12 cellular contexts compared by ENCODE assay signal in genomic region chrX:153780678-153781427, GRCh38. TPM values are rescaled to one million over a fixed set of nuclear protein-coding genes. Genes with fewer than 3 reads are reported as not detected.
DNase-seq lines count a peak whose midpoint lies in the region; ATAC-seq and TF ChIP-seq lines count a peak whose summit lies in the region.
"Had no signal": no experiment of that assay in that cellular context is flagged by ENCODE, and none has a peak within 500 bp of the region (broad histone marks: within the 10 kb centered on the region; RNA-seq: fewer than 3 reads in every experiment).

SRPK3 (plus strand) TSS chrX:153781041; CDS start chrX:153781087, 46 bp downstream.

- intact Hi-C loops in HCT116 (cut with micrococcal nuclease) (no loop called here), A673 (cut with micrococcal nuclease; ENCODE audit: unreplicated experiment) (no loop called here)
- intact Hi-C loops in dendritic cell treated with granulocyte-macrophage colony-stimulating factor and Interleukin-4, amounts not matched to agents 40 ng/mL and 50 ng/mL, for 4 days (cut with micrococcal nuclease), result no loop called here
- intact Hi-C loops in naive thymus-derived CD4-positive, alpha-beta T cell (cut with micrococcal nuclease), result no loop called here
- intact Hi-C loops in activated CD4-positive, alpha-beta T cell treated with anti-CD3 and anti-CD28 coated beads for 36 hours (cut with DNase I, micrococcal nuclease), result no loop called here

- H3K4me1 Mint-ChIP-seq in dendritic cell treated with granulocyte-macrophage colony-stimulating factor and Interleukin-4, amounts not matched to agents 40 ng/mL and 50 ng/mL, for 4 days (ENCODE audit: low read depth), result peaks cover 7% of the 10 kb centered on the region
- peaks cover 0 to 7% (median 4%) of the 10 kb centered on the region in 7 donors for H3K4me1 Mint-ChIP-seq in naive thymus-derived CD4-positive, alpha-beta T cell
- peaks cover 6% of the 10 kb centered on the region for H3K4me1 Mint-ChIP-seq in activated CD4-positive, alpha-beta T cell treated with anti-CD3 and anti-CD28 coated beads for 36 hours

- H3K4me2 ChIP-seq in HCT116 (ENCODE audit: low read length), result no peak within 1 kb of the TSS

- H4K20me1 ChIP-seq in HCT116 (ENCODE audit: insufficient read depth), result no peaks in the 10 kb centered on the region

- DNase-seq in AG08395 (ENCODE audit: low spot score) (peak; percentile 43), HCT116 (ENCODE audit: low read depth, low spot score) (no peak), A673 (ENCODE audit: low spot score) (no peak), medulla oblongata (ENCODE audit: extremely low spot score) (no peak)
- no peak for DNase-seq in naive thymus-derived CD4-positive, alpha-beta T cell
- DNase-seq in activated CD4-positive, alpha-beta T cell treated with anti-CD3 and anti-CD28 coated beads for 36 hours, result no peak
- DNase-seq: Caco-2, H7 had no signal

- H2AFZ ChIP-seq in HCT116 (ENCODE audit: low read depth, low read length, poor library complexity, severe bottlenecking), result no peak within 1 kb of the TSS

- no peaks in the 10 kb centered on the region for H3K9me3 ChIP-seq in HCT116 (ENCODE audit: control insufficient read depth in 1 of 2, insufficient read depth in 1 of 2, low read depth in 1 of 2, low read length in 2 of 2)
- no peaks in the 10 kb centered on the region for H3K9me3 ChIP-seq in naive thymus-derived CD4-positive, alpha-beta T cell (ENCODE audit: control insufficient read depth in 2 of 3, low read length in 3 of 3)
- H3K9me3 ChIP-seq in A673 (ENCODE audit: low read depth, low read length, poor library complexity, severe bottlenecking), result no peaks in the 10 kb centered on the region
- H3K9me3 ChIP-seq: Caco-2 had no signal

- H3K27ac Mint-ChIP-seq in dendritic cell treated with granulocyte-macrophage colony-stimulating factor and Interleukin-4, amounts not matched to agents 40 ng/mL and 50 ng/mL, for 4 days, result peak within 1 kb of the TSS; percentile 42
- peak within 1 kb of the TSS in 2 of 9 donors; percentile 25 to 59 for H3K27ac Mint-ChIP-seq in naive thymus-derived CD4-positive, alpha-beta T cell
- no peak within 1 kb of the TSS for H3K27ac Mint-ChIP-seq in activated CD4-positive, alpha-beta T cell treated with anti-CD3 and anti-CD28 coated beads for 36 hours
- H3K27ac Mint-ChIP-seq: progenitor cell of endocrine pancreas had no signal

- peaks cover 37% of the 10 kb centered on the region for H3K27me3 Mint-ChIP-seq in dendritic cell treated with granulocyte-macrophage colony-stimulating factor and Interleukin-4, amounts not matched to agents 40 ng/mL and 50 ng/mL, for 4 days
- H3K27me3 Mint-ChIP-seq in naive thymus-derived CD4-positive, alpha-beta T cell, result peaks cover 0 to 10% (median 7%) of the 10 kb centered on the region in 5 donors
- peaks cover 3% of the 10 kb centered on the region for H3K27me3 Mint-ChIP-seq in activated CD4-positive, alpha-beta T cell treated with anti-CD3 and anti-CD28 coated beads for 36 hours
- H3K27me3 Mint-ChIP-seq: progenitor cell of endocrine pancreas had no signal

- H3K36me3 ChIP-seq in HCT116 (ENCODE audit: control insufficient read depth in 1 of 2, insufficient read depth in 2 of 2, low read length in 2 of 2) (no peaks in the 10 kb centered on the region), A673 (ENCODE audit: insufficient read depth, low read length, poor library complexity, severe bottlenecking) (no peaks in the 10 kb centered on the region)
- H3K36me3 ChIP-seq in naive thymus-derived CD4-positive, alpha-beta T cell (ENCODE audit: control insufficient read depth in 2 of 3, insufficient read depth in 3 of 3, low read length in 3 of 3), result peaks cover 0 to 7% (median 0%) of the 10 kb centered on the region in 3 experiments

- H3K36me3 Mint-ChIP-seq in dendritic cell treated with granulocyte-macrophage colony-stimulating factor and Interleukin-4, amounts not matched to agents 40 ng/mL and 50 ng/mL, for 4 days (ENCODE audit: low read depth), result peaks cover 35% of the 10 kb centered on the region
- H3K36me3 Mint-ChIP-seq in naive thymus-derived CD4-positive, alpha-beta T cell, result no peaks in the 10 kb centered on the region
- H3K36me3 Mint-ChIP-seq in activated CD4-positive, alpha-beta T cell treated with anti-CD3 and anti-CD28 coated beads for 36 hours (ENCODE audit: low read depth), result no peaks in the 10 kb centered on the region

- no peak within 1 kb of the TSS for H3K9ac ChIP-seq in HCT116 (ENCODE audit: low read length)

- TF ChIP-seq RAD21 in HCT116 (IDR thresholded peaks at IDR 0.05; ENCODE audit: low read depth), result no peak

- no peak for TF ChIP-seq CTCF in HCT116 (IDR thresholded peaks at IDR 0.05 in 2 of 3, conservative IDR thresholded peaks at IDR 0.05 in 1 of 3; ENCODE audit: borderline replicate concordance in 1 of 3, insufficient read depth in 1 of 3, low read depth in 2 of 3, low read length in 2 of 3)
- no peak for TF ChIP-seq CTCF in A673 (conservative IDR thresholded peaks at IDR 0.05; ENCODE audit: low read depth, low read length)

- TF ChIP-seq POLR2A in HCT116 (IDR thresholded peaks at IDR 0.05; ENCODE audit: borderline replicate concordance, extremely low read depth, insufficient read depth, insufficient read length), result no peak

- H3K27me3 ChIP-seq in HCT116 (ENCODE audit: insufficient read depth, low read length) (no peaks in the 10 kb centered on the region), A673 (replicated peaks; ENCODE audit: insufficient read depth, low read depth, low read length, poor library complexity) (no peaks in the 10 kb centered on the region)
- H3K27me3 ChIP-seq in naive thymus-derived CD4-positive, alpha-beta T cell (ENCODE audit: control insufficient read depth in 2 of 2, insufficient read depth in 2 of 2, low read length in 2 of 2), result no peaks in the 10 kb centered on the region

- ATAC-seq in HCT116, result no peak
- no peak for ATAC-seq in naive thymus-derived CD4-positive, alpha-beta T cell
- no peak for ATAC-seq in GM18867 (IDR thresholded peaks at IDR 0.05; ENCODE audit: unreplicated experiment)
- ATAC-seq in activated CD4-positive, alpha-beta T cell treated with anti-CD3 and anti-CD28 coated beads for 36 hours, result no peak

- POLR2A ChIA-PET in HCT116 (lab: Charles Lee), result no interaction called here
- POLR2A ChIA-PET in naive thymus-derived CD4-positive, alpha-beta T cell (lab: Charles Lee), result interaction anchor here (1.3 kb wide), 1 partner anchor 39 kb away, joined by 3 read pairs; no protein-coding TSS in a partner anchor
- POLR2A ChIA-PET in activated CD4-positive, alpha-beta T cell treated with anti-CD3 and anti-CD28 coated beads for 36 hours (lab: Charles Lee), result no interaction called here
- POLR2A ChIA-PET in A673 (lab: Charles Lee; ENCODE audit: low non-redundant PET), result no interaction called here

- BruUV-seq in HCT116 (replicated peaks; lab: Mats Ljungman, UMichigan) (no TSS peak), A673 (replicated peaks; lab: Mats Ljungman, UMichigan) (no TSS peak)

- RAD21 ChIA-PET in HCT116 (lab: Charles Lee; ENCODE audit: low non-redundant PET in 1 of 2, low total read pairs in 2 of 2, uncharacterized antibody in 2 of 2, unreplicated experiment in 2 of 2), result no interaction called here

- H3K4me1 ChIP-seq in HCT116 (ENCODE audit: control insufficient read depth in 1 of 2, insufficient read depth in 2 of 2, low read length in 2 of 2) (peaks cover 0 to 6% of the 10 kb centered on the region in 2 experiments; a peak in 1 of 4 replicates), A673 (ENCODE audit: insufficient read depth, low read length, poor library complexity, severe bottlenecking) (no peaks in the 10 kb centered on the region)
- no peaks in the 10 kb centered on the region for H3K4me1 ChIP-seq in naive thymus-derived CD4-positive, alpha-beta T cell (ENCODE audit: control insufficient read depth in 2 of 2, insufficient read depth in 2 of 2, low read length in 2 of 2)
- H3K4me1 ChIP-seq: Caco-2 had no signal

- H3K9me2 ChIP-seq in HCT116 (ENCODE audit: insufficient read depth), result no peaks in the 10 kb centered on the region

- H3K4me3 Mint-ChIP-seq in dendritic cell treated with granulocyte-macrophage colony-stimulating factor and Interleukin-4, amounts not matched to agents 40 ng/mL and 50 ng/mL, for 4 days, result no peak within 1 kb of the TSS
- peak within 1 kb of the TSS in 6 of 10 donors; percentile 21 to 76 (median 44) for H3K4me3 Mint-ChIP-seq in naive thymus-derived CD4-positive, alpha-beta T cell
- no peak within 1 kb of the TSS for H3K4me3 Mint-ChIP-seq in activated CD4-positive, alpha-beta T cell treated with anti-CD3 and anti-CD28 coated beads for 36 hours

- no peak within 1 kb of the TSS for H3K4me3 ChIP-seq in HCT116 (replicated peaks in 1 of 2; ENCODE audit: low read depth in 1 of 2, low read length in 2 of 2)
- H3K4me3 ChIP-seq in naive thymus-derived CD4-positive, alpha-beta T cell (ENCODE audit: low read length), result no peak within 1 kb of the TSS
- H3K4me3 ChIP-seq in A673 (ENCODE audit: low read depth, low read length, poor library complexity, severe bottlenecking), result no peak within 1 kb of the TSS

- CTCF ChIA-PET in HCT116 (lab: Charles Lee), result no interaction called here
- CTCF ChIA-PET in naive thymus-derived CD4-positive, alpha-beta T cell (lab: Charles Lee), result no interaction called here
- CTCF ChIA-PET in activated CD4-positive, alpha-beta T cell treated with anti-CD3 and anti-CD28 coated beads for 36 hours (lab: Charles Lee), result interaction anchor here (0.7 to 1.2 kb wide), 3 partner anchors 67 to 144 kb away, joined by 3 read pairs; no protein-coding TSS in a partner anchor
- CTCF ChIA-PET in A673 (lab: Charles Lee), result no interaction called here

- H3K79me2 ChIP-seq in HCT116 (ENCODE audit: insufficient read depth, low read length), result no peaks in the 10 kb centered on the region

- H3K9me3 Mint-ChIP-seq in dendritic cell treated with granulocyte-macrophage colony-stimulating factor and Interleukin-4, amounts not matched to agents 40 ng/mL and 50 ng/mL, for 4 days, result no peaks in the 10 kb centered on the region
- H3K9me3 Mint-ChIP-seq in naive thymus-derived CD4-positive, alpha-beta T cell, result no peaks in the 10 kb centered on the region
- no peaks in the 10 kb centered on the region for H3K9me3 Mint-ChIP-seq in activated CD4-positive, alpha-beta T cell treated with anti-CD3 and anti-CD28 coated beads for 36 hours (ENCODE audit: low read depth)

- H3K27ac ChIP-seq in HCT116 (ENCODE audit: low read depth, low read length), result no peak within 1 kb of the TSS
- H3K27ac ChIP-seq in naive thymus-derived CD4-positive, alpha-beta T cell (ENCODE audit: low read depth, low read length), result no peak within 1 kb of the TSS
- H3K27ac ChIP-seq in A673 (ENCODE audit: low read depth, low read length, poor library complexity, severe bottlenecking), result no peak within 1 kb of the TSS
- H3K27ac ChIP-seq: HL-60 had no signal

TF ChIP-seq in HCT116, 20 proteins besides CTCF, POLR2A, EP300 and RAD21 (continues in another document):
- TF ChIP-seq TCF7L2 (IDR thresholded peaks at IDR 0.05; ENCODE audit: borderline replicate concordance, extremely low read depth, insufficient read depth, insufficient read length) (no peak), ZFX (IDR thresholded peaks at IDR 0.05) (0 out of 2 replicates have a peak, but pooled peaks have one; percentile 13), EZH2 (IDR thresholded peaks at IDR 0.05) (no peak)

RNA-seq across cellular contexts. Expression of gene SRPK3, which starts in this region (rescaled TPM):
- total RNA-seq in HCT116 (2021; ENCODE audit: unreplicated experiment) (not detected), A673 (2021) (not detected in 2 replicates)
- 0.21 and 0.39 TPM in 2 replicates for polyA plus RNA-seq in HCT116 (2012)
- total RNA-seq in naive thymus-derived CD4-positive, alpha-beta T cell, result not detected
- not detected for polyA plus RNA-seq in naive thymus-derived CD4-positive, alpha-beta T cell
- total RNA-seq in activated CD4-positive, alpha-beta T cell treated with anti-CD3 and anti-CD28 coated beads for 36 hours, result not detected
- total RNA-seq: Caco-2, H7, progenitor cell of endocrine pancreas had no signal

Comparison
In these comparisons a context has a peak if more than half of its experiments do, and no peak if none do; other contexts are left out.
1. H3K4me3 Mint-ChIP-seq: peak in naive thymus-derived CD4-positive, alpha-beta T cell (6 of 10); none in dendritic cell treated with granulocyte-macrophage colony-stimulating factor and Interleukin-4, amounts not matched to agents 40 ng/mL and 50 ng/mL, for 4 days (single experiment) and activated CD4-positive, alpha-beta T cell treated with anti-CD3 and anti-CD28 coated beads for 36 hours (single experiment).